In the genomic region with DNA sequence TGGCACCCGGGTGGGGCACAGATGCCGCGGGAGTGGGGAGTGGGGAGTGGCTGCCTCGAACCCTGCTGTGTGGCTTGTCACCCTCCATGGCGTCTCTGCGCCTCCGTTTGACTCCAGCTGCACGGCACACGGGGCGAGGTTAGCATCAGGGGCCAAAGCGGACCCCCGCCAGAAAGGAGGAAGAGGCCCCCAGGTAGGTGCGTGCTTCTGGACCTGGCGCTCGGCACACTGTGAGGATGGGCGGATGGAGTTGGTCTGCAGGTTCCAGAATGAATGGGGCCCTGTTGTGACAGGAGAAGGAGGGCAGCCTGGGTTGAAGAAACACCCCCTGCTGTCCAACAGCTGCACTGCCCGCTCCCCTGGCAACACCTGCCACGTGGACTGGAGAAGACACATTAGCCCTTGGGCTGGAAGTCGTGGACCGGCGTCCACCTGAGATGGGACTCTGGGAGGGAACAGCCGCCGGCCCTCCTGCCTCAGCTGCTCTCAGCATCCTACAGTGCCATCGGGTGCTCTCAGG, we compare ENCODE assay signal across 8 cellular contexts.
A peak's percentile ranks its signal among the peaks of the same experiment; 100 is the strongest.
DNase-seq lines count a peak whose midpoint lies in the region; ATAC-seq, FAIRE-seq and TF ChIP-seq lines count a peak whose summit lies in the region.

No MANE protein-coding gene starts in this region.

- peak; percentile 35 for TF ChIP-seq CTCF in choroid plexus epithelial cell (conservative IDR thresholded peaks at IDR 0.05; ENCODE audit: low read depth, low read length)

- no peaks in the 10 kb centered on the region for H3K9me3 ChIP-seq in KOPT-K1 (ENCODE audit: insufficient read depth, low read length, poor library complexity, severe bottlenecking)

- no peaks in the 10 kb centered on the region for H3K36me3 ChIP-seq in KOPT-K1 (ENCODE audit: insufficient read depth, low read length)

- peak; percentile 25 for DNase-seq in NCI-H510A (lab: John Stamatoyannopoulos, UW)
- DNase-seq in NCI-H510A treated with DMSO at 0.1 percent for 48 hours (lab: John Stamatoyannopoulos, UW), result no peak
- peak; percentile 8 for DNase-seq in choroid plexus epithelial cell (ENCODE audit: low read depth)
- peak; percentile 45 for DNase-seq in retina
- DNase-seq in HTR-8/SVneo (ENCODE audit: insufficient read length, low spot score), result no peak
- DNase-seq in GM19240 (ENCODE audit: insufficient read length, low spot score), result no peak

- H3K4me3 ChIP-seq in choroid plexus epithelial cell (ENCODE audit: low read depth, low read length), result no peak overlapping the region

- H3K27ac ChIP-seq in KOPT-K1 (ENCODE audit: low read depth, low read length, poor library complexity, severe bottlenecking), result peak overlapping the region; percentile 89

- no peak for ATAC-seq in HG02678 (IDR thresholded peaks at IDR 0.05; ENCODE audit: unreplicated experiment)

- FAIRE-seq in HTR-8/SVneo (lab: Jason Lieb, UNC), result no peak

Comparison
In these comparisons a context has a peak if more than half of its experiments do, and no peak if none do; other contexts are left out.
1. DNase-seq: peak in NCI-H510A (single experiment), choroid plexus epithelial cell (single experiment) and retina (single experiment); none in NCI-H510A treated with DMSO at 0.1 percent for 48 hours (single experiment), HTR-8/SVneo (single experiment) and GM19240 (single experiment).